8 cellular contexts compared by ENCODE assay signal in the genomic region with DNA sequence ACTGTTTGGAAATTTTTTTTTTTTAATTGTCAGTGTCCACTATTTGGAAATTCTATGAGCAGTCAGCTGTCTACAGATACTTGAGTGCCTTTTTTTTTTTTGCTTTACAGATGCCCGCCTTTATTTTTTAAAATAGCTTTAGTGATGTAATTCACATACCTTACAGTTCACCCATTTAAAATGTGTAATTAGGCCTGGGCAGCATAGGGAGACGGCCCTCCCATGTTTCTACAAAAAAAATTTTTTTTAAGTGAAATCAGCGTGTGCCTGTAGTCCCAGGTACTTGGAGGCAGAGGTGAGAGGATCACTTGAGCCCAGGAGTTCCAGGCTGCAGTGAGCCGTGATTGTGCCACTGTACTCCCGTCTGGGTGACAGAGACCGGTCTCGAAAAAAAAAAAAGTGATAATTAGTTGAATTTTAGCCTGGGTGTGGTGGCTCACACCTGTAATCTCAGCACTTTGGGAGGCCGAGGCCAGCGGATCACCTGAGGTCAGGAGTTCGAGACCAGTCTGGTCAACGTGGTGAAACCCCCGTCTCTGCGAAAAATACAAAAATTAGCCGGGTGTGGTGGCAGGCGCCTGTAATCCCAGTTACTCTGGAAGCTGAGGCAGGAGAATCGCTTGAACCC. TPM values are rescaled to one million over a fixed set of nuclear protein-coding genes. Genes with fewer than 3 reads are reported as not detected.
A peak's percentile ranks its signal among the peaks of the same experiment; 100 is the strongest.
DNase-seq lines count a peak whose midpoint lies in the region; ATAC-seq and TF ChIP-seq lines count a peak whose summit lies in the region.

No MANE protein-coding gene starts in this region.

- H3K4me3 ChIP-seq in suprapubic skin: peak overlapping the region; percentile 79

- peak overlapping the region; percentile 100 for H3K27ac ChIP-seq in suprapubic skin

- peaks cover 18% of the 10 kb centered on the region for H3K36me3 Mint-ChIP-seq in T-helper 2 cell treated with Interferon-gamma antibody and Interleukin-4, amounts not matched to agents 5 μg/mL and 100 μg/mL, for 36 hours (ENCODE audit: low read depth)
- peaks cover 8% of the 10 kb centered on the region for H3K36me3 Mint-ChIP-seq in activated naive CD8-positive, alpha-beta T cell treated with anti-CD3 and anti-CD28 coated beads, Interleukin-2, amount 10 ng/mL, durations not matched to agents 7 days and 5 days

- no peak for DNase-seq in T-helper 2 cell treated with Interferon-gamma antibody and Interleukin-4, amounts not matched to agents 5 μg/mL and 100 μg/mL, for 36 hours (ENCODE audit: low spot score)
- DNase-seq in T-helper 2 cell: no peak
- no peak for DNase-seq in activated naive CD8-positive, alpha-beta T cell treated with anti-CD3 and anti-CD28 coated beads, Interleukin-2, amount 10 ng/mL, durations not matched to agents 7 days and 5 days
- peak; percentile 23 for DNase-seq in iris pigment epithelial cell (ENCODE audit: low read depth)
- DNase-seq in suprapubic skin (ENCODE audit: low spot score in 2 of 2): no peak
- no peak for DNase-seq in omental fat pad (ENCODE audit: low spot score)

- 83% methylated on average over 16 of the region's 16 CpGs for WGBS in suprapubic skin

- no peaks in the 10 kb centered on the region for H3K9me3 Mint-ChIP-seq in T-helper 2 cell treated with Interferon-gamma antibody and Interleukin-4, amounts not matched to agents 5 μg/mL and 100 μg/mL, for 36 hours
- H3K9me3 Mint-ChIP-seq in activated naive CD8-positive, alpha-beta T cell treated with anti-CD3 and anti-CD28 coated beads, Interleukin-2, amount 10 ng/mL, durations not matched to agents 7 days and 5 days: no peaks in the 10 kb centered on the region

- no peaks in the 10 kb centered on the region for H3K9me3 ChIP-seq in suprapubic skin

- TF ChIP-seq EP300 in suprapubic skin (IDR thresholded peaks at IDR 0.05): no peak

- peak overlapping the region; percentile 93 for H3K27ac Mint-ChIP-seq in T-helper 2 cell treated with Interferon-gamma antibody and Interleukin-4, amounts not matched to agents 5 μg/mL and 100 μg/mL, for 36 hours
- peak overlapping the region; percentile 85 for H3K27ac Mint-ChIP-seq in activated naive CD8-positive, alpha-beta T cell treated with anti-CD3 and anti-CD28 coated beads, Interleukin-2, amount 10 ng/mL, durations not matched to agents 7 days and 5 days

- TF ChIP-seq CTCF in suprapubic skin (IDR thresholded peaks at IDR 0.05) (no peak), omental fat pad (IDR thresholded peaks at IDR 0.05) (no peak)

- H3K4me3 Mint-ChIP-seq in T-helper 2 cell treated with Interferon-gamma antibody and Interleukin-4, amounts not matched to agents 5 μg/mL and 100 μg/mL, for 36 hours: peak overlapping the region; percentile 91
- peak overlapping the region; percentile 95 for H3K4me3 Mint-ChIP-seq in activated naive CD8-positive, alpha-beta T cell treated with anti-CD3 and anti-CD28 coated beads, Interleukin-2, amount 10 ng/mL, durations not matched to agents 7 days and 5 days

- peaks cover 24% of the 10 kb centered on the region for H3K4me1 Mint-ChIP-seq in T-helper 2 cell treated with Interferon-gamma antibody and Interleukin-4, amounts not matched to agents 5 μg/mL and 100 μg/mL, for 36 hours (ENCODE audit: low read depth)
- H3K4me1 Mint-ChIP-seq in activated naive CD8-positive, alpha-beta T cell treated with anti-CD3 and anti-CD28 coated beads, Interleukin-2, amount 10 ng/mL, durations not matched to agents 7 days and 5 days: peaks cover 22% of the 10 kb centered on the region

- H3K27me3 Mint-ChIP-seq in T-helper 2 cell treated with Interferon-gamma antibody and Interleukin-4, amounts not matched to agents 5 μg/mL and 100 μg/mL, for 36 hours (ENCODE audit: low read depth): no peaks in the 10 kb centered on the region
- no peaks in the 10 kb centered on the region for H3K27me3 Mint-ChIP-seq in activated naive CD8-positive, alpha-beta T cell treated with anti-CD3 and anti-CD28 coated beads, Interleukin-2, amount 10 ng/mL, durations not matched to agents 7 days and 5 days

- POLR2A ChIA-PET in activated naive CD8-positive, alpha-beta T cell treated with anti-CD3 and anti-CD28 coated beads, Interleukin-2, amount 10 ng/mL, durations not matched to agents 7 days and 5 days (lab: Charles Lee): interaction anchor here (0.8 to 2.8 kb wide), 5 partner anchors 27 to 151 kb away, joined by 3 to 15 read pairs (median 3); partner anchors contain the start of gene WEE1

- no peaks in the 10 kb centered on the region for H3K36me3 ChIP-seq in suprapubic skin

- no peaks in the 10 kb centered on the region for H3K27me3 ChIP-seq in suprapubic skin

- TF ChIP-seq POLR2A in suprapubic skin (IDR thresholded peaks at IDR 0.05): no peak

- ATAC-seq in activated naive CD8-positive, alpha-beta T cell treated with anti-CD3 and anti-CD28 coated beads, Interleukin-2, amount 10 ng/mL, durations not matched to agents 7 days and 5 days (ENCODE audit: low read depth): no peak
- no peak for ATAC-seq in GM19328 (IDR thresholded peaks at IDR 0.05; ENCODE audit: unreplicated experiment)
- ATAC-seq in omental fat pad (ENCODE audit: low FRiP score): no peak
- ATAC-seq in GM21723 (IDR thresholded peaks at IDR 0.05; ENCODE audit: unreplicated experiment): no peak

- H3K4me1 ChIP-seq in suprapubic skin: peaks cover 27% of the 10 kb centered on the region

RNA-seq across cellular contexts. Expression of gene ZNF143, which starts 1.5 kb away (rescaled TPM):
- 10 to 100 TPM; 37.7 to 48.8 TPM for total RNA-seq in activated naive CD8-positive, alpha-beta T cell treated with anti-CD3 and anti-CD28 coated beads, Interleukin-2, amount 10 ng/mL, durations not matched to agents 7 days and 5 days
- total RNA-seq in suprapubic skin (10 to 100 TPM; 16.1 to 25.9 (median 18.4) TPM), omental fat pad (10 to 100 TPM; 20.7 to 45.6 (median 28.4) TPM)
